Comparison of ENCODE assay signal across 9 cellular contexts in the genomic region with DNA sequence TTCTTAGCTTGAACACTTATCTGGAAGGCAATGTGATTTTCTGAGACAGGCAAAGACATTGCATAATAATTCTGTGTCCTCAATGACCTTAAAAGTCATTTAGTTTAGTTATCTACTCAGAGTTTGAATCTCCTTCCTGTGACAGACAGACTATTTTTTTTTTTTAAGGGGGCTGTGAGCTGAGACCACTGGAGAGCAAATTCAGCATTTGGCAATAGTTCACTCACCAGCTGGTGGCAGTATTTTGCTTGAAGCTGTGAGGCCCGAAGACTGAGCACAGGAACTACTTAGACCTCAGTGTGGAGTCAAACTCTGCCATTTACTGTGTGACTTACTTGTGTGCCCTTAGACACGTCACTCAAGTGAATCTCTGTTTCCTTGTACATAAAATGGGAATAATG. TPM values are rescaled to one million over a fixed set of nuclear protein-coding genes. Genes with fewer than 3 reads are reported as not detected.
DNase-seq lines count a peak whose midpoint lies in the region; ATAC-seq, FAIRE-seq and TF ChIP-seq lines count a peak whose summit lies in the region.
"Had no signal": no experiment of that assay in that cellular context is flagged by ENCODE, and none has a peak within 500 bp of the region (broad histone marks: within the 10 kb centered on the region; RNA-seq: fewer than 3 reads in every experiment).

No MANE protein-coding gene starts in this region.

- no peaks in the 10 kb centered on the region for H3K4me1 Mint-ChIP-seq in nephron progenitor cell

- H4K91ac ChIP-seq in H1 (replicated peaks; ENCODE audit: insufficient read length, low read length) = no peak overlapping the region

- CTCF ChIA-PET in H1 (lab: Charles Lee; ENCODE audit: partially characterized antibody) = interaction anchor here (0.6 to 4.7 kb wide), 35 partner anchors 9 to 1574 kb away, joined by 3 to 24 read pairs (median 4); a partner anchor contains a TSS

- H3K4me2 ChIP-seq in H1 (ENCODE audit: insufficient read depth in 1 of 2, low read depth in 2 of 2, low read length in 2 of 2) = no peak overlapping the region
- H3K4me2 ChIP-seq: BLaER1 treated with 17β-estradiol and CSF1 and Interleukin-3, amounts not matched to agents 10 nM and 100 nM had no signal

- ATAC-seq in HG03280 (IDR thresholded peaks at IDR 0.05; ENCODE audit: unreplicated experiment) (peak; percentile 49), HG02981 (IDR thresholded peaks at IDR 0.05; ENCODE audit: unreplicated experiment) (no peak)

- no peak overlapping the region for H3K4ac ChIP-seq in H1 (replicated peaks; ENCODE audit: insufficient read length, low read depth, low read length)

- peaks cover 5% of the 10 kb centered on the region for H3K27me3 Mint-ChIP-seq in nephron progenitor cell (ENCODE audit: low read depth, poor library complexity)

- H2BK5ac ChIP-seq in H1 (ENCODE audit: low read depth, low read length) = no peak overlapping the region

- H3K9me3 ChIP-seq in H1 (ENCODE audit: insufficient read depth in 2 of 2, low read depth in 1 of 2, low read length in 1 of 2) = peaks cover 0 to 5% of the 10 kb centered on the region in 2 experiments; a peak in 1 of 4 replicates
- H3K9me3 ChIP-seq in effector memory CD4-positive, alpha-beta T cell (ENCODE audit: control insufficient read depth, low read length) = no peaks in the 10 kb centered on the region

- H2AK5ac ChIP-seq in H1 (ENCODE audit: low read depth, low read length) = no peak overlapping the region

- no peak overlapping the region for H2BK12ac ChIP-seq in H1 (ENCODE audit: low read depth, low read length)

- H2BK120ac ChIP-seq in H1 (replicated peaks; ENCODE audit: low read depth, low read length) = no peak overlapping the region

- H3K36me3 Mint-ChIP-seq in nephron progenitor cell (ENCODE audit: low read depth) = no peaks in the 10 kb centered on the region

- H3K23ac ChIP-seq in H1 (ENCODE audit: insufficient read length) = no peak overlapping the region

- no peak overlapping the region for H2AFZ ChIP-seq in H1 (ENCODE audit: low read length)

- TF ChIP-seq EP300 in H1 (IDR thresholded peaks at IDR 0.05; ENCODE audit: borderline replicate concordance in 1 of 2, low read depth in 2 of 2, low read length in 2 of 2) = no peak

- no peak overlapping the region for H2BK15ac ChIP-seq in H1 (ENCODE audit: low read length)

- no peak overlapping the region for H3K9ac ChIP-seq in H1 (replicated peaks in 1 of 4; ENCODE audit: extremely low read depth in 1 of 4, low read depth in 3 of 4, low read length in 3 of 4)
- H3K9ac ChIP-seq: BLaER1 treated with 17β-estradiol and CSF1 and Interleukin-3, amounts not matched to agents 10 nM and 100 nM had no signal

- no peak overlapping the region for H4K8ac ChIP-seq in H1 (ENCODE audit: extremely low read depth, insufficient read depth, low read length)

- peak; percentile 61 to 83 (median 69) for TF ChIP-seq CTCF in H1 (IDR thresholded peaks at IDR 0.05; ENCODE audit: control extremely low read depth in 1 of 3, insufficient read depth in 1 of 3, low read depth in 1 of 3, low read length in 3 of 3)
- TF ChIP-seq CTCF in nephron progenitor cell (IDR thresholded peaks at IDR 0.05) = peak; percentile 43

- H3K56ac ChIP-seq in H1 (replicated peaks; ENCODE audit: insufficient read length, low read depth, low read length) = no peak overlapping the region

- no peak overlapping the region for H3K18ac ChIP-seq in H1 (ENCODE audit: extremely low read depth, low read length)

- H3K27ac Mint-ChIP-seq in nephron progenitor cell = no peak overlapping the region

- peak; percentile 72 to 80 for TF ChIP-seq RAD21 in H1 (IDR thresholded peaks at IDR 0.05 in 1 of 2, conservative IDR thresholded peaks at IDR 0.05 in 1 of 2; ENCODE audit: low read depth in 2 of 2, low read length in 2 of 2)

- POLR2A ChIA-PET in H1 (lab: Charles Lee; ENCODE audit: partially characterized antibody) = interaction anchor here (1.4 kb wide), 1 partner anchor 30 kb away, joined by 3 read pairs; no protein-coding TSS in a partner anchor

- FAIRE-seq in H1 (lab: Jason Lieb, UNC) = peak; percentile 91

- H3K79me1 ChIP-seq in H1 (ENCODE audit: low read depth, low read length) = no peaks in the 10 kb centered on the region

- H3K27me3 ChIP-seq in H1 (replicated peaks in 1 of 4; ENCODE audit: control insufficient read depth in 3 of 4, extremely low read depth in 1 of 4, insufficient read depth in 3 of 4, low read length in 3 of 4) = no peaks in the 10 kb centered on the region
- H3K27me3 ChIP-seq in effector memory CD4-positive, alpha-beta T cell (replicated peaks; ENCODE audit: control insufficient read depth, insufficient read depth, low read length, poor library complexity, severe bottlenecking) = no peaks in the 10 kb centered on the region
- H3K27me3 ChIP-seq: BLaER1 treated with 17β-estradiol and CSF1 and Interleukin-3, amounts not matched to agents 10 nM and 100 nM had no signal

- no peak overlapping the region for H3K4me3 ChIP-seq in H1 (ENCODE audit: extremely low read depth in 1 of 4, insufficient read depth in 2 of 4, low read depth in 3 of 4, low read length in 4 of 4)
- H3K4me3 ChIP-seq in effector memory CD4-positive, alpha-beta T cell (ENCODE audit: insufficient read depth, low read depth, low read length, poor library complexity, severe bottlenecking) = no peak overlapping the region
- H3K4me3 ChIP-seq: BLaER1 treated with 17β-estradiol and CSF1 and Interleukin-3, amounts not matched to agents 10 nM and 100 nM had no signal

- DNase-seq in NCI-H524 (lab: John Stamatoyannopoulos, UW) = peak; percentile 9 to 69
- no peak for DNase-seq in NCI-H524 treated with DMSO at 0.1 percent for 48 hours (lab: John Stamatoyannopoulos, UW)
- peak; percentile 9 to 45 for DNase-seq in NOMO-1 (lab: John Stamatoyannopoulos, UW; ENCODE audit: unreplicated experiment in 2 of 2)
- no peak for DNase-seq in H1 (ENCODE audit: low read depth in 1 of 2, low spot score in 2 of 2)
- peak; percentile 48 for DNase-seq in nephron progenitor cell
- DNase-seq in effector memory CD4-positive, alpha-beta T cell = no peak

- H3K14ac ChIP-seq in H1 (ENCODE audit: insufficient read length) = no peak overlapping the region

- no peak overlapping the region for H3K4me3 Mint-ChIP-seq in nephron progenitor cell

- H3K4me1 ChIP-seq in H1 (replicated peaks in 1 of 4; ENCODE audit: control insufficient read depth in 3 of 4, insufficient read depth in 4 of 4, low read length in 3 of 4) = no peaks in the 10 kb centered on the region
- H3K4me1 ChIP-seq in effector memory CD4-positive, alpha-beta T cell (ENCODE audit: control insufficient read depth, insufficient read depth, low read length, poor library complexity, severe bottlenecking) = no peaks in the 10 kb centered on the region

- peaks cover 9% of the 10 kb centered on the region for H3K9me3 Mint-ChIP-seq in nephron progenitor cell

- H2BK20ac ChIP-seq in H1 (ENCODE audit: low read length) = no peak overlapping the region

- no peaks in the 10 kb centered on the region for H4K20me1 ChIP-seq in H1 (replicated peaks in 1 of 2; ENCODE audit: control insufficient read depth in 1 of 2, insufficient read depth in 2 of 2, low read length in 2 of 2)
- H4K20me1 ChIP-seq: BLaER1 treated with 17β-estradiol and CSF1 and Interleukin-3, amounts not matched to agents 10 nM and 100 nM had no signal

- no peaks in the 10 kb centered on the region; the same call in 1 of the 2 replicates for H3K23me2 ChIP-seq in H1 (ENCODE audit: low read depth, low read length)

- no peak overlapping the region for H3K27ac ChIP-seq in H1 (ENCODE audit: low read depth, low read length)
- no peak overlapping the region for H3K27ac ChIP-seq in effector memory CD4-positive, alpha-beta T cell (ENCODE audit: insufficient read depth, low read length, poor library complexity, severe bottlenecking)
- H3K27ac ChIP-seq: BLaER1 treated with 17β-estradiol and CSF1 and Interleukin-3, amounts not matched to agents 10 nM and 100 nM had no signal

- no peaks in the 10 kb centered on the region for H3K79me2 ChIP-seq in H1 (ENCODE audit: control insufficient read depth in 1 of 2, insufficient read depth in 2 of 2, low read length in 2 of 2)

- no peaks in the 10 kb centered on the region for H3K36me3 ChIP-seq in H1 (ENCODE audit: control insufficient read depth in 2 of 4, insufficient read depth in 4 of 4, low read length in 3 of 4)
- H3K36me3 ChIP-seq in effector memory CD4-positive, alpha-beta T cell (ENCODE audit: control insufficient read depth, insufficient read depth, low read length) = no peaks in the 10 kb centered on the region
- H3K36me3 ChIP-seq: BLaER1 treated with 17β-estradiol and CSF1 and Interleukin-3, amounts not matched to agents 10 nM and 100 nM had no signal

- 36% methylated on average over 2 of the region's 2 CpGs; no CpG with 5 or more reads in 1 of the 2 experiments for WGBS in H1 (ENCODE audit: extremely low coverage in 1 of 2, insufficient coverage in 1 of 2, insufficient read length in 1 of 2, insufficient replicate concordance in 2 of 2, low coverage in 1 of 2, low lambda C conversion rate in 2 of 2, missing lambda C conversion rate in 1 of 2), 2 experiments

- no peak for TF ChIP-seq POLR2A in H1 (IDR thresholded peaks at IDR 0.05; ENCODE audit: control extremely low read depth in 1 of 2, low read depth in 2 of 2, low read length in 2 of 2)

- no peak overlapping the region for H4K5ac ChIP-seq in H1 (ENCODE audit: insufficient read length, low read depth, low read length)

TF ChIP-seq in H1, 55 proteins besides CTCF, POLR2A, EP300 and RAD21 (continues in another document):
- no peak for TF ChIP-seq SP4 (IDR thresholded peaks at IDR 0.05; ENCODE audit: low read length)
- TF ChIP-seq BRCA1 (IDR thresholded peaks at IDR 0.05; ENCODE audit: low read depth, low read length) = no peak
- no peak for TF ChIP-seq CHD1 (IDR thresholded peaks at IDR 0.05; ENCODE audit: low read depth, low read length)

RNA-seq across cellular contexts. Expression of a gene that starts 22.9 kb away (rescaled TPM):
- total RNA-seq in H1 (2021; fragmentation: NEBNext Ultra II Directional; extraction: Animal tissue kit (Norgen Biotek cat#: 25700)) = 9.4 and 11.9 TPM in 2 replicates
- 9.3 and 10.2 TPM in 2 replicates for polyA plus RNA-seq in H1 (2011; rRNA removed)
- polyA plus RNA-seq in H1 (2011; cell fraction: cytosol; rRNA removed) = 14.4 TPM
- 7.4 TPM for polyA plus RNA-seq in H1 (2011; cell fraction: nucleus; rRNA removed)
- polyA plus RNA-seq in H1 (2012, experiment 1 of 2) = 15.6 to 21.4 TPM (median 18.7 TPM) in 4 replicates
- 2.8 TPM for polyA plus RNA-seq in H1 (2012, experiment 2 of 2)
- polyA plus RNA-seq in H1 (2013, experiment 1 of 2) = 19.9 TPM
- polyA plus RNA-seq in H1 (2013, experiment 2 of 2) = 21.7 TPM
- 14.9 and 18.8 TPM in 2 replicates for polyA minus RNA-seq in H1 (2011; rRNA and poly(A)+ RNA removed)
- polyA minus RNA-seq in H1 (2011; cell fraction: cytosol; rRNA and poly(A)+ RNA removed) = 7.9 TPM
- polyA minus RNA-seq in H1 (2011; cell fraction: nucleus; rRNA and poly(A)+ RNA removed) = 4.1 TPM

RNA-seq across cellular contexts. Expression of a gene that starts 28.4 kb away (rescaled TPM):
- total RNA-seq in H1 (2021; fragmentation: NEBNext Ultra II Directional; extraction: Animal tissue kit (Norgen Biotek cat#: 25700)) = 105 and 109 TPM in 2 replicates
- polyA plus RNA-seq in H1 (2011; rRNA removed) = 50.6 and 79.8 TPM in 2 replicates
- polyA plus RNA-seq in H1 (2011; cell fraction: cytosol; rRNA removed) = 73.4 TPM
- polyA plus RNA-seq in H1 (2011; cell fraction: nucleus; rRNA removed) = 25.7 TPM
- polyA plus RNA-seq in H1 (2012, experiment 1 of 2) = 39.1 to 77.9 TPM (median 42.7 TPM) in 4 replicates
- 11.6 TPM for polyA plus RNA-seq in H1 (2012, experiment 2 of 2)
- polyA plus RNA-seq in H1 (2013, experiment 1 of 2) = 238 TPM
- polyA plus RNA-seq in H1 (2013, experiment 2 of 2) = 309 TPM
- 40.2 and 47.0 TPM in 2 replicates for polyA minus RNA-seq in H1 (2011; rRNA and poly(A)+ RNA removed)
- polyA minus RNA-seq in H1 (2011; cell fraction: cytosol; rRNA and poly(A)+ RNA removed) = 51.2 TPM
- polyA minus RNA-seq in H1 (2011; cell fraction: nucleus; rRNA and poly(A)+ RNA removed) = 29.2 TPM

Comparison
In these comparisons a context has a peak if more than half of its experiments do, and no peak if none do; other contexts are left out.
1. DNase-seq: peak in NCI-H524 (2 of 2), NOMO-1 (2 of 2) and nephron progenitor cell (single experiment); none in NCI-H524 treated with DMSO at 0.1 percent for 48 hours (single experiment), H1 (0 of 2) and effector memory CD4-positive, alpha-beta T cell (0 of 3).